Comparison of ENCODE assay signal across 9 cellular contexts in the genomic region with DNA sequence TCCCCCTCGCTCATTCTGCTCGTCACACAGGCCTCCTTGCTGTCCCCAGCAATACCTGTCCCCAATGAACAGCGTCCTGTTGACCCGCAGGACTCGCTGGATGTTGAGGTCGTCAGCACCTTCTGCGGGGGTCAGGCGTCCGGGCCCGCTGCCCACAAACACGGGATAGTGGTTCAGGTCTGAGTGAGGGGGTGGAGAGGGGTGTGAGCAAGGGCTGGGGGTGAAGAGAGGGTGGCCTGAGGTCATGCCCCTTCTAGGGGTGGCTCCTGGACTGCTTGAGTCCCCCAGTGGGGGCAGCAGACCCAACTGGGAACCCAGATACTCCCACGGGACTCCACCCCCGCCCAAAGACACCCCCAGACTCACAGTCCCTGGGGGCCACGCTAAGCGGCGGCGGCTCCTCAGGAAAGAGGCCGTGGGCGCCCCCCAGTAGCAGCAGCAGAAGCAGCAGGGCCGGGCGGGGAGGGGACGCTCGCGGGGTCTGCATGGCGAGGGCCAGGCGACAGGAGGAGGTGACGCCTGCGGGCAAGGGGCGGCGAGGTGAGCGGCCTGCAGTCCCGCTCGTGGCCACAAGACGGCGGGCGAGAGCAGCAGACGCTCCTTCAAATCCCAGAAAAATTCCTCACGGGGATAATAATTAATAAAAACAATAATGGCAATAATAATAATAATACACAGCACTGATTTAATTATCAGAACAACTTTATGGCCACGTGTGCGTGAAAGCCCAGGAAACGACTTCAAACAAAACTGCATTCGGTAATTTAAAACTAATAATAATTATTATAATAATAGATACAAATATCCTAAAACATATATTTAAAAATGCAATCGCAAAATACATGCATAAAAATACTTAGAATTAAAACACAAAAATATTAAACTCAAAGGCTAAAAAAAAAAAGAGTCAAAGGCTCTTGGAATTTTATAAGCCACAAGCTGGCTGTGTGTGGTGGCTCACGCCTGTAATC. TPM values are rescaled to one million over a fixed set of nuclear protein-coding genes. Genes with fewer than 3 reads are reported as not detected.
DNase-seq lines count a peak whose midpoint lies in the region; ATAC-seq and TF ChIP-seq lines count a peak whose summit lies in the region.
"Had no signal": no experiment of that assay in that cellular context is flagged by ENCODE, and none has a peak within 500 bp of the region (broad histone marks: within the 10 kb centered on the region; RNA-seq: fewer than 3 reads in every experiment).

No MANE protein-coding gene starts in this region.

- no peaks in the 10 kb centered on the region for H3K36me3 Mint-ChIP-seq in activated CD4-positive, alpha-beta T cell treated with anti-CD3 and anti-CD28 coated beads, Interleukin-2, amount 10 ng/mL, durations not matched to agents 24 days and 14 days (ENCODE audit: low read depth)

- no peaks in the 10 kb centered on the region for H3K9me3 Mint-ChIP-seq in activated CD4-positive, alpha-beta T cell treated with anti-CD3 and anti-CD28 coated beads, Interleukin-2, amount 10 ng/mL, durations not matched to agents 24 days and 14 days

- no peak overlapping the region for H3K4me3 ChIP-seq in AG10803 (ENCODE audit: low read length)
- no peak overlapping the region for H3K4me3 ChIP-seq in fibroblast of villous mesenchyme (ENCODE audit: low read depth, low read length)
- H3K4me3 ChIP-seq in skin epidermis = peak overlapping the region in 5 of 7 experiments; percentile 3 to 32 (median 17)

- DNase-seq in AG10803 (ENCODE audit: low read depth) (no peak), GM13976 (ENCODE audit: low spot score) (peak; percentile 79), fibroblast of villous mesenchyme (ENCODE audit: low read depth) (no peak)
- peak; percentile 79 for DNase-seq in activated CD4-positive, alpha-beta T cell treated with anti-CD3 and anti-CD28 coated beads, Interleukin-2, amount 10 ng/mL, durations not matched to agents 24 days and 14 days

- no peak overlapping the region for H3K27ac Mint-ChIP-seq in activated CD4-positive, alpha-beta T cell treated with anti-CD3 and anti-CD28 coated beads, Interleukin-2, amount 10 ng/mL, durations not matched to agents 24 days and 14 days

- no peak overlapping the region for H3K4me3 Mint-ChIP-seq in activated CD4-positive, alpha-beta T cell treated with anti-CD3 and anti-CD28 coated beads, Interleukin-2, amount 10 ng/mL, durations not matched to agents 24 days and 14 days

- in situ Hi-C loops in GM13976 (cut with MboI; ENCODE audit: low sequenced_read_pairs, unreplicated experiment) = no loop called here

- no peaks in the 10 kb centered on the region for H3K27me3 Mint-ChIP-seq in activated CD4-positive, alpha-beta T cell treated with anti-CD3 and anti-CD28 coated beads, Interleukin-2, amount 10 ng/mL, durations not matched to agents 24 days and 14 days

- intact Hi-C loops in activated CD4-positive, alpha-beta T cell treated with anti-CD3 and anti-CD28 coated beads, Interleukin-2, amount 10 ng/mL, durations not matched to agents 24 days and 14 days (cut with micrococcal nuclease) = loop anchor here (5.0 kb wide), 1 partner anchor 79 kb away; a partner anchor contains a TSS

- ATAC-seq in GM21367 (IDR thresholded peaks at IDR 0.05; ENCODE audit: unreplicated experiment) (no peak), GM21360 (IDR thresholded peaks at IDR 0.05; ENCODE audit: unreplicated experiment) (no peak), HG03097 (IDR thresholded peaks at IDR 0.05; ENCODE audit: low FRiP score, unreplicated experiment) (no peak)

- H3K4me1 Mint-ChIP-seq in activated CD4-positive, alpha-beta T cell treated with anti-CD3 and anti-CD28 coated beads, Interleukin-2, amount 10 ng/mL, durations not matched to agents 24 days and 14 days = no peaks in the 10 kb centered on the region

- peak overlapping the region in 8 of 21 experiments; percentile 19 to 74 (median 36) for H3K27ac ChIP-seq in skin epidermis

- TF ChIP-seq CTCF in AG10803 (conservative IDR thresholded peaks at IDR 0.05; ENCODE audit: low read length) (peak; percentile 90), GM13976 (IDR thresholded peaks at IDR 0.05; ENCODE audit: borderline replicate concordance, control extremely low read depth, extremely low read depth, insufficient read depth, missing control alignments) (peak; percentile 99), fibroblast of villous mesenchyme (IDR thresholded peaks at IDR 0.05; ENCODE audit: insufficient read depth, low read depth, low read length) (peak; percentile 94)

RNA-seq across cellular contexts. Expression of a gene that starts 1.2 kb away (rescaled TPM):
- 0.40 TPM in 1 of 2 replicates, not detected in the other for total RNA-seq in activated CD4-positive, alpha-beta T cell treated with anti-CD3 and anti-CD28 coated beads, Interleukin-2, amount 10 ng/mL, durations not matched to agents 24 days and 14 days
- under 0.01 TPM in 2 replicates for total RNA-seq in fibroblast of villous mesenchyme

RNA-seq across cellular contexts. Expression of a gene that starts 18.4 kb away (rescaled TPM):
- total RNA-seq in activated CD4-positive, alpha-beta T cell treated with anti-CD3 and anti-CD28 coated beads, Interleukin-2, amount 10 ng/mL, durations not matched to agents 24 days and 14 days = 0.24 and 0.40 TPM in 2 replicates
- total RNA-seq in fibroblast of villous mesenchyme = not detected in 2 replicates
- total RNA-seq: HT1080 had no signal

RNA-seq across cellular contexts. Expression of a gene that starts 23.2 kb away (rescaled TPM):
- not detected in 2 replicates for total RNA-seq in activated CD4-positive, alpha-beta T cell treated with anti-CD3 and anti-CD28 coated beads, Interleukin-2, amount 10 ng/mL, durations not matched to agents 24 days and 14 days
- not detected in 2 replicates for total RNA-seq in fibroblast of villous mesenchyme
- total RNA-seq: HT1080 had no signal

RNA-seq across cellular contexts. Expression of a gene that starts 40.0 kb away (rescaled TPM):
- total RNA-seq in activated CD4-positive, alpha-beta T cell treated with anti-CD3 and anti-CD28 coated beads, Interleukin-2, amount 10 ng/mL, durations not matched to agents 24 days and 14 days = not detected in 2 replicates
- 0.32 and 0.43 TPM in 2 replicates for total RNA-seq in fibroblast of villous mesenchyme

Comparison
In these comparisons a context has a peak if more than half of its experiments do, and no peak if none do; other contexts are left out.
1. DNase-seq: peak in GM13976 (single experiment) and activated CD4-positive, alpha-beta T cell treated with anti-CD3 and anti-CD28 coated beads, Interleukin-2, amount 10 ng/mL, durations not matched to agents 24 days and 14 days (single experiment); none in AG10803 (single experiment) and fibroblast of villous mesenchyme (single experiment).
2. H3K4me3 ChIP-seq: peak in skin epidermis (5 of 7); none in AG10803 (single experiment) and fibroblast of villous mesenchyme (single experiment).
3. Peak in every context shown above with its lines, with median percentiles within 50 percentile points of each other: CTCF ChIP-seq.